Comparison of ENCODE assay signal across 11 cellular contexts in genomic region chr11:60944504-60945294, GRCh38. TPM values are rescaled to one million over a fixed set of nuclear protein-coding genes. Genes with fewer than 3 reads are reported as not detected.
DNase-seq lines count a peak whose midpoint lies in the region; ATAC-seq and TF ChIP-seq lines count a peak whose summit lies in the region.
"Had no signal": no experiment of that assay in that cellular context is flagged by ENCODE, and none has a peak within 500 bp of the region (broad histone marks: within the 10 kb centered on the region; RNA-seq: fewer than 3 reads in every experiment).

No MANE protein-coding gene starts in this region.

- peaks cover 0 to 8% (median 3%) of the 10 kb centered on the region in 3 donors for H3K4me1 Mint-ChIP-seq in T-cell

- CTCF ChIA-PET in GM10248 (lab: Yijun Ruan, JAX) (interaction anchor here (1.0 to 2.4 kb wide), 5 partner anchors 10 to 31 kb away, joined by 3 to 8 read pairs (median 5); partner anchors contain the start of gene TMEM109), OCI-LY7 (lab: Charles Lee; ENCODE audit: unreplicated experiment) (no interaction called here), T-cell (lab: Charles Lee) (interaction anchor here in 1 of 2 donors (0.6 kb wide), 1 partner anchor 243 kb away, joined by 3 read pairs; no protein-coding TSS in a partner anchor)

- peaks cover 14% of the 10 kb centered on the region for H3K36me3 Mint-ChIP-seq in T-cell

- H3K4me1 ChIP-seq in OCI-LY7 (ENCODE audit: insufficient read depth, low read length, poor library complexity, severe bottlenecking) = peaks cover 25% of the 10 kb centered on the region
- no peaks in the 10 kb centered on the region for H3K4me1 ChIP-seq in gastrocnemius medialis

- no peak overlapping the region for H3K27ac ChIP-seq in OCI-LY7 (ENCODE audit: low read depth, low read length, poor library complexity, severe bottlenecking)
- H3K27ac ChIP-seq in gastrocnemius medialis = no peak overlapping the region
- H3K27ac ChIP-seq in coronary artery = no peak overlapping the region

- no TSS peak for BruUV-seq in OCI-LY7 (replicated peaks; lab: Mats Ljungman, UMichigan)

- no peaks in the 10 kb centered on the region for H3K9me2 ChIP-seq in OCI-LY7 (ENCODE audit: insufficient read depth, low read length)

- peaks cover 13% of the 10 kb centered on the region; the same call in 1 of the 2 replicates for H3K36me3 ChIP-seq in OCI-LY7 (ENCODE audit: insufficient read depth, low read length)
- no peaks in the 10 kb centered on the region for H3K36me3 ChIP-seq in gastrocnemius medialis

- H3K79me2 ChIP-seq in OCI-LY7 (ENCODE audit: insufficient read depth, low read depth, low read length) = peaks cover under 1% of the 10 kb centered on the region; the same call in 1 of the 2 replicates

- H3K27me3 Mint-ChIP-seq in T-cell = no peaks in the 10 kb centered on the region

- no peak overlapping the region for H3K4me3 ChIP-seq in AG09309 (ENCODE audit: control insufficient read depth, low read depth, low read length)
- no peak overlapping the region for H3K4me3 ChIP-seq in OCI-LY7 (ENCODE audit: low read depth, low read length, poor library complexity, severe bottlenecking)
- H3K4me3 ChIP-seq in gastrocnemius medialis = no peak overlapping the region
- no peak overlapping the region for H3K4me3 ChIP-seq in coronary artery

- no peaks in the 10 kb centered on the region for H3K27me3 ChIP-seq in gastrocnemius medialis

- POLR2A ChIA-PET in GM10248 (lab: Yijun Ruan, JAX) (no interaction called here), OCI-LY7 (lab: Charles Lee) (interaction anchor here (0.5 to 1.1 kb wide), 2 partner anchors 29 to 199 kb away, joined by 3 to 4 read pairs; no protein-coding TSS in a partner anchor), T-cell (lab: Charles Lee) (no interaction called here)

- H4K20me1 ChIP-seq in OCI-LY7 (ENCODE audit: insufficient read depth, low read length) = no peaks in the 10 kb centered on the region

- H3K4me2 ChIP-seq in OCI-LY7 (ENCODE audit: low read length) = no peak overlapping the region

- no peak for TF ChIP-seq POLR2A in gastrocnemius medialis (IDR thresholded peaks at IDR 0.05)

- no peaks in the 10 kb centered on the region for H3K9me3 Mint-ChIP-seq in T-cell

- TF ChIP-seq CTCF in AG09309 (IDR thresholded peaks at IDR 0.05; ENCODE audit: control insufficient read depth, insufficient read depth, low read depth, low read length, missing control alignments) (peak; percentile 14), GM10248 (IDR thresholded peaks at IDR 0.05; ENCODE audit: control extremely low read depth, extremely low read depth, low read depth, missing control alignments) (peak; percentile 18), OCI-LY7 (conservative IDR thresholded peaks at IDR 0.05; ENCODE audit: low read length) (peak; percentile 63), gastrocnemius medialis (IDR thresholded peaks at IDR 0.05 in 4 of 5, conservative IDR thresholded peaks at IDR 0.05 in 1 of 5) (no peak), coronary artery (IDR thresholded peaks at IDR 0.05) (no peak)

- in situ Hi-C loops in gastrocnemius medialis (cut with MboI; ENCODE audit: low sequenced_read_pairs in 4 of 4) = no loop called here

- H2AFZ ChIP-seq in OCI-LY7 (ENCODE audit: low read length) = no peak overlapping the region

- intact Hi-C loops in OCI-LY7 (cut with micrococcal nuclease; ENCODE audit: unreplicated experiment) (no loop called here), gastrocnemius medialis (cut with DNase I; ENCODE audit: low total_unique reads) (no loop called here)

- no peak overlapping the region for H3K4me3 Mint-ChIP-seq in T-cell

- H3K27ac Mint-ChIP-seq in T-cell = no peak overlapping the region

- DNase-seq in AG09309 (ENCODE audit: low read depth) (no peak), GM10248 (ENCODE audit: extremely low spot score) (no peak), OCI-LY7 (ENCODE audit: low spot score) (no peak), iPS-NIHi7 (ENCODE audit: extremely low spot score) (peak; percentile 45), gastrocnemius medialis (no peak), T-cell (no peak), coronary artery (ENCODE audit: low spot score) (no peak)
- DNase-seq: activated CD4-positive, alpha-beta T cell treated with anti-CD3 and anti-CD28 coated beads, Interleukin-2, amount 50 U/mL, for 48 hours; substantia nigra had no signal

- H3K9me3 ChIP-seq in OCI-LY7 (ENCODE audit: low read length) (no peaks in the 10 kb centered on the region), gastrocnemius medialis (no peaks in the 10 kb centered on the region)

- no peak for ATAC-seq in HG03108 (IDR thresholded peaks at IDR 0.05; ENCODE audit: unreplicated experiment)
- no peak for ATAC-seq in gastrocnemius medialis
- ATAC-seq in T-cell (replicated peaks in 1 of 4) = no peak

RNA-seq across cellular contexts. Expression of gene SLC15A3, which starts 7.3 kb away (rescaled TPM):
- 7.2 and 12.6 TPM in 2 replicates for total RNA-seq in OCI-LY7 (2014; rRNA removed; shearing (Covaris generic))
- total RNA-seq in OCI-LY7 (2022) = 41.4 and 43.9 TPM in 2 replicates
- total RNA-seq in gastrocnemius medialis = 1 to 10 TPM; 2.8 to 6.9 (median 6.0) TPM
- 10 to 100 TPM in 1 of 5 donors, 1 to 10 TPM in 4; 5.4 to 12.2 (median 6.7) TPM for total RNA-seq in T-cell

RNA-seq across cellular contexts. Expression of gene TMEM132A, which starts 20.4 kb away (rescaled TPM):
- 5.0 and 8.9 TPM in 2 replicates for total RNA-seq in OCI-LY7 (2014; rRNA removed; shearing (Covaris generic))
- total RNA-seq in OCI-LY7 (2022) (5.5 and 7.5 TPM in 2 replicates), gastrocnemius medialis (1 to 10 TPM; 2.5 to 3.7 (median 3.1) TPM), T-cell (1 to 10 TPM in 2 of 5 donors, under 1 TPM in 1, not detected in 2; 0.23 to 1.6 (median 1.2) TPM)

RNA-seq across cellular contexts. Expression of gene CD6, which starts 26.8 kb away (rescaled TPM):
- not detected in 2 replicates for total RNA-seq in OCI-LY7 (2014; rRNA removed; shearing (Covaris generic))
- total RNA-seq in OCI-LY7 (2022) (not detected in 2 replicates), gastrocnemius medialis (under 1 TPM in 2 of 4 donors, not detected in 2; 0.16 to 0.25 TPM), T-cell (100 to 1,000 TPM; 413 to 594 (median 495) TPM)
- total RNA-seq: fibroblast of lung had no signal

RNA-seq across cellular contexts. Expression of gene TMEM109, which starts 30.7 kb away (rescaled TPM):
- total RNA-seq in OCI-LY7 (2014; rRNA removed; shearing (Covaris generic)) = 57.0 and 62.4 TPM in 2 replicates
- total RNA-seq in OCI-LY7 (2022) = 67.8 and 68.6 TPM in 2 replicates
- total RNA-seq in gastrocnemius medialis = 100 to 1,000 TPM in 2 of 4 donors, 10 to 100 TPM in 2; 56.5 to 105 (median 82.6) TPM
- 10 to 100 TPM; 55.6 to 82.1 (median 71.8) TPM for total RNA-seq in T-cell

RNA-seq across cellular contexts. Expression of gene PRPF19, which starts 38.3 kb away (rescaled TPM):
- 95.2 and 120 TPM in 2 replicates for total RNA-seq in OCI-LY7 (2014; rRNA removed; shearing (Covaris generic))
- total RNA-seq in OCI-LY7 (2022) = 135 and 153 TPM in 2 replicates
- total RNA-seq in gastrocnemius medialis = 10 to 100 TPM; 55.5 to 75.6 (median 71.9) TPM
- total RNA-seq in T-cell = 100 to 1,000 TPM in 2 of 5 donors, 10 to 100 TPM in 3; 81.7 to 106 (median 96.9) TPM

Comparison
In these comparisons a context has a peak if more than half of its experiments do, and no peak if none do; other contexts are left out.
1. CTCF ChIP-seq: peak in AG09309 (single experiment), GM10248 (single experiment) and OCI-LY7 (single experiment); none in gastrocnemius medialis (0 of 5) and coronary artery (single experiment).
2. RNA of gene CD6, which starts 26.8 kb away (total RNA-seq): 413 to 594 TPM in T-cell; 0.16 to 0.25 TPM in gastrocnemius medialis and not detected in OCI-LY7; every median in the first group is over 100 times any median in the second.